30 cellular contexts compared by ENCODE assay signal in genomic region chr2:130848518-130849210, GRCh38. TPM values are rescaled to one million over a fixed set of nuclear protein-coding genes. Genes with fewer than 3 reads are reported as not detected.
"Had no signal": no experiment of that assay in that cellular context is flagged by ENCODE, and none has a peak within 500 bp of the region (broad histone marks: within the 10 kb centered on the region; RNA-seq: fewer than 3 reads in every experiment).

No MANE protein-coding gene starts in this region.

- H3K27me3 ChIP-seq: adrenal gland, body of pancreas, cardiac muscle cell, neural progenitor cell, right lobe of liver, uterus had no signal

- H3K9me3 Mint-ChIP-seq: activated CD4-positive, alpha-beta memory T cell treated with anti-CD3 and anti-CD28 coated beads for 36 hours; activated CD4-positive, alpha-beta T cell treated with anti-CD3 and anti-CD28 coated beads, Interleukin-2, amount 10 ng/mL, durations not matched to agents 24 days and 14 days; activated naive CD4-positive, alpha-beta T cell treated with anti-CD3 and anti-CD28 coated beads for 36 hours; activated naive CD8-positive, alpha-beta T cell treated with anti-CD3 and anti-CD28 coated beads for 36 hours; activated T-helper 1 cell treated with anti-CD3 and anti-CD28 coated beads, Interleukin-12 subunit alpha, Interleukin-12 subunit beta, Interleukin-2, Interleukin-4 antibody, amounts not matched to agents 30 ng/mL and 10 ng/mL and 1 ng/mL, durations not matched to agents 14 hours and 24 hours and 36 hours; dendritic cell treated with granulocyte-macrophage colony-stimulating factor and Interleukin-4, amounts not matched to agents 40 ng/mL and 50 ng/mL, for 4 days; endodermal cell; immature natural killer cell; natural killer cell; neural progenitor cell had no signal

- H3K9me3 ChIP-seq: adrenal gland, body of pancreas, heart left ventricle, left ventricle myocardium inferior, right lobe of liver, thoracic aorta, uterus had no signal

- H3K4me3 ChIP-seq: adrenal gland, body of pancreas, cardiac muscle cell, heart left ventricle, left ventricle myocardium inferior, lung, neural progenitor cell, right lobe of liver, thoracic aorta, uterus had no signal

- H3K27ac ChIP-seq: adrenal gland, body of pancreas, cardiac muscle cell, heart left ventricle, left ventricle myocardium inferior, neural progenitor cell, right lobe of liver, thoracic aorta, uterus had no signal

- H3K36me3 Mint-ChIP-seq: activated CD4-positive, alpha-beta memory T cell treated with anti-CD3 and anti-CD28 coated beads for 36 hours; activated naive CD8-positive, alpha-beta T cell treated with anti-CD3 and anti-CD28 coated beads for 36 hours; immature natural killer cell; natural killer cell; neural progenitor cell had no signal

- ATAC-seq: body of pancreas, esophagus mucosa, heart left ventricle, right lobe of liver had no signal

- H3K27me3 Mint-ChIP-seq: activated CD4-positive, alpha-beta T cell treated with anti-CD3 and anti-CD28 coated beads, Interleukin-2, amount 10 ng/mL, durations not matched to agents 24 days and 14 days; activated naive CD8-positive, alpha-beta T cell treated with anti-CD3 and anti-CD28 coated beads for 36 hours; dendritic cell treated with granulocyte-macrophage colony-stimulating factor and Interleukin-4, amounts not matched to agents 40 ng/mL and 50 ng/mL, for 4 days had no signal

- H3K4me3 Mint-ChIP-seq: activated CD4-positive, alpha-beta memory T cell treated with anti-CD3 and anti-CD28 coated beads for 36 hours; activated CD4-positive, alpha-beta T cell treated with anti-CD3 and anti-CD28 coated beads, Interleukin-2, amount 10 ng/mL, durations not matched to agents 24 days and 14 days; activated naive CD4-positive, alpha-beta T cell treated with anti-CD3 and anti-CD28 coated beads for 36 hours; activated naive CD8-positive, alpha-beta T cell treated with anti-CD3 and anti-CD28 coated beads for 36 hours; activated T-helper 1 cell treated with anti-CD3 and anti-CD28 coated beads, Interleukin-12 subunit alpha, Interleukin-12 subunit beta, Interleukin-2, Interleukin-4 antibody, amounts not matched to agents 30 ng/mL and 10 ng/mL and 1 ng/mL, durations not matched to agents 14 hours and 24 hours and 36 hours; dendritic cell treated with granulocyte-macrophage colony-stimulating factor and Interleukin-4, amounts not matched to agents 40 ng/mL and 50 ng/mL, for 4 days; endodermal cell; immature natural killer cell; natural killer cell; neural progenitor cell had no signal

- H3K36me3 ChIP-seq: adrenal gland, cardiac muscle cell, heart left ventricle, left ventricle myocardium inferior, neural progenitor cell, right lobe of liver, thoracic aorta, uterus had no signal

- H3K4me1 Mint-ChIP-seq: activated CD4-positive, alpha-beta T cell treated with anti-CD3 and anti-CD28 coated beads, Interleukin-2, amount 10 ng/mL, durations not matched to agents 24 days and 14 days; activated naive CD8-positive, alpha-beta T cell treated with anti-CD3 and anti-CD28 coated beads for 36 hours; endodermal cell; immature natural killer cell; natural killer cell had no signal

- DNase-seq: activated CD4-positive, alpha-beta memory T cell treated with anti-CD3 and anti-CD28 coated beads for 36 hours; activated CD4-positive, alpha-beta T cell treated with anti-CD3 and anti-CD28 coated beads, Interleukin-2, amount 10 ng/mL, durations not matched to agents 24 days and 14 days; activated CD4-positive, CD25-positive, alpha-beta regulatory T cell treated with anti-CD3 and anti-CD28 coated beads, Interleukin-2, amount 50 U/mL, for 72 hours; activated CD8-positive, alpha-beta memory T cell treated with anti-CD3 and anti-CD28 coated beads, Interleukin-2, amount 50 U/mL, for 4 hours; activated effector memory CD4-positive, alpha-beta T cell treated with anti-CD3 and anti-CD28 coated beads, Interleukin-2, amount 50 U/mL, for 16 hours; activated naive CD4-positive, alpha-beta T cell treated with anti-CD3 and anti-CD28 coated beads for 36 hours; activated naive CD8-positive, alpha-beta T cell treated with anti-CD3 and anti-CD28 coated beads for 36 hours; activated T-cell treated with anti-CD3 and anti-CD28 coated beads, Interleukin-2, amount 50 U/mL, for 1 hour; adrenal gland; body of pancreas; endodermal cell; foreskin fibroblast; hypothalamus; immature natural killer cell; left ventricle myocardium inferior; mesendoderm; natural killer cell; right lobe of liver; stimulated activated CD4-positive, alpha-beta T cell treated with anti-CD3 and anti-CD28 coated beads, Interleukin-2, amount 100 ng/mL, for 48 hours; stimulated activated naive CD4-positive, alpha-beta T cell treated with Interleukin-2 at 50 U/mL for 16 hours; trophoblast cell; uterus had no signal

- H3K27ac Mint-ChIP-seq: activated CD4-positive, alpha-beta memory T cell treated with anti-CD3 and anti-CD28 coated beads for 36 hours; activated CD4-positive, alpha-beta T cell treated with anti-CD3 and anti-CD28 coated beads, Interleukin-2, amount 10 ng/mL, durations not matched to agents 24 days and 14 days; activated naive CD4-positive, alpha-beta T cell treated with anti-CD3 and anti-CD28 coated beads for 36 hours; activated T-helper 1 cell treated with anti-CD3 and anti-CD28 coated beads, Interleukin-12 subunit alpha, Interleukin-12 subunit beta, Interleukin-2, Interleukin-4 antibody, amounts not matched to agents 30 ng/mL and 10 ng/mL and 1 ng/mL, durations not matched to agents 14 hours and 24 hours and 36 hours; dendritic cell treated with granulocyte-macrophage colony-stimulating factor and Interleukin-4, amounts not matched to agents 40 ng/mL and 50 ng/mL, for 4 days; endodermal cell; immature natural killer cell; natural killer cell; neural progenitor cell had no signal

- H3K4me2 ChIP-seq: neural progenitor cell had no signal

- H3K9ac ChIP-seq: neural progenitor cell had no signal

- H3K4me1 ChIP-seq: adrenal gland, heart left ventricle, left ventricle myocardium inferior, right lobe of liver, uterus had no signal

RNA-seq across cellular contexts. Expression of gene ARHGEF4, which starts 11.9 kb away (rescaled TPM):
- polyA plus RNA-seq: immature natural killer cell had no signal
